Comparison of ENCODE assay signal across 16 cellular contexts in the genomic region with DNA sequence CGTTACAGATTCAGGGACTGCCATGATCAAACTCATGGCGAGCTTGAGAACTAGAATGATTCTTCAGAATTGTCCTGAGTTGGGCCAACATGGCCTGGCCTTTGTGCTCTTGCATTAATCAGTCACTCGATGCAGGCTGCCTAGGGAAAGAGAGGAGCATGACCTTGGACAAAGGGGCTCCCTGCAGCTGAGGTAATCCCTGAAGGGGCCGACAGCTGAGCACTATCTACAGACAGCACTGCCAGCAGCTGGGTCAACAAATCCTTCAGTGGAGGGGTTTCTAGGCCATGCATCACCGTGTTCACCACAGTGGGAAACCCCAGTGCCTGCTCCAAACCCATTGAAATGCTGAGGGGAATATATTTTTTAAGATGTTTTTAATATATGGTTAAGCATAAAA.
A peak's percentile ranks its signal among the peaks of the same experiment; 100 is the strongest.
DNase-seq lines count a peak whose midpoint lies in the region; FAIRE-seq and TF ChIP-seq lines count a peak whose summit lies in the region.
"Had no signal": no experiment of that assay in that cellular context is flagged by ENCODE, and none has a peak within 500 bp of the region (broad histone marks: within the 10 kb centered on the region; RNA-seq: fewer than 3 reads in every experiment).

No MANE protein-coding gene starts in this region.

- no peak overlapping the region for H3K4me3 ChIP-seq in OCI-LY7 (ENCODE audit: low read depth, low read length, poor library complexity, severe bottlenecking)
- H3K4me3 ChIP-seq: ascending aorta, skin epidermis had no signal

- TF ChIP-seq CTCF in nephron (IDR thresholded peaks at IDR 0.05; ENCODE audit: unreplicated experiment in 3 of 3) (no peak), OCI-LY7 (conservative IDR thresholded peaks at IDR 0.05; ENCODE audit: low read length) (no peak)

- peak; percentile 21 for FAIRE-seq in GM12892 (lab: Jason Lieb, UNC)

- peaks cover 7% of the 10 kb centered on the region for H3K4me1 ChIP-seq in OCI-LY7 (ENCODE audit: insufficient read depth, low read length, poor library complexity, severe bottlenecking)
- H3K4me1 ChIP-seq: ascending aorta had no signal

- no peaks in the 10 kb centered on the region for H3K79me2 ChIP-seq in OCI-LY7 (ENCODE audit: insufficient read depth, low read depth, low read length)

- peaks cover 43% of the 10 kb centered on the region for H3K4me1 Mint-ChIP-seq in nephron

- no peak overlapping the region for H3K4me3 Mint-ChIP-seq in nephron

- no peaks in the 10 kb centered on the region for H3K9me3 Mint-ChIP-seq in nephron

- H3K27ac Mint-ChIP-seq in nephron: peak overlapping the region in 2 of 3 experiments; percentile 37 to 49

- no peaks in the 10 kb centered on the region for H3K36me3 Mint-ChIP-seq in nephron (ENCODE audit: low read depth)

- POLR2A ChIA-PET in OCI-LY7 (lab: Charles Lee): no interaction called here

- no TSS peak for BruUV-seq in OCI-LY7 (replicated peaks; lab: Mats Ljungman, UMichigan)

- no peaks in the 10 kb centered on the region for H3K9me2 ChIP-seq in OCI-LY7 (ENCODE audit: insufficient read depth, low read length)

- DNase-seq in GM12892 (ENCODE audit: insufficient read length): no peak
- peak; percentile 24 for DNase-seq in NCI-H1105 treated with DMSO at 0.1 percent for 48 hours (lab: John Stamatoyannopoulos, UW)
- DNase-seq in SHP77 (lab: John Stamatoyannopoulos, UW): peak; percentile 87 to 94
- no peak for DNase-seq in NCI-H2227 treated with DMSO at 0.1 percent for 48 hours (lab: John Stamatoyannopoulos, UW)
- no peak for DNase-seq in KBM-7
- no peak for DNase-seq in OCI-LY7 (ENCODE audit: low spot score)
- DNase-seq: activated gamma-delta T cell, AML-193, foreskin fibroblast, left ventricle myocardium superior, NCI-H1436, Right ventricle myocardium superior, T-helper 2 cell had no signal

- in situ Hi-C loops in KBM-7 (cut with MboI; ENCODE audit: low pct_unique_long_range_greater_than_20kb, low sequenced_read_pairs): no loop called here

- H3K27me3 Mint-ChIP-seq in nephron (ENCODE audit: low read depth): no peaks in the 10 kb centered on the region

- intact Hi-C loops in OCI-LY7 (cut with micrococcal nuclease; ENCODE audit: unreplicated experiment): no loop called here

- no peak for TF ChIP-seq POLR2A in GM12892 (IDR thresholded peaks at IDR 0.05; ENCODE audit: low read depth, low read length)

- H3K36me3 ChIP-seq in OCI-LY7 (ENCODE audit: insufficient read depth, low read length): no peaks in the 10 kb centered on the region
- H3K36me3 ChIP-seq: ascending aorta had no signal

- H3K9me3 ChIP-seq in OCI-LY7 (ENCODE audit: low read length): no peaks in the 10 kb centered on the region
- H3K9me3 ChIP-seq: ascending aorta had no signal

- H2AFZ ChIP-seq in OCI-LY7 (ENCODE audit: low read length): no peak overlapping the region

- H4K20me1 ChIP-seq in OCI-LY7 (ENCODE audit: insufficient read depth, low read length): no peaks in the 10 kb centered on the region

- no peak overlapping the region for H3K4me2 ChIP-seq in OCI-LY7 (ENCODE audit: low read length)

- CTCF ChIA-PET in OCI-LY7 (lab: Charles Lee; ENCODE audit: unreplicated experiment): no interaction called here

- H3K27ac ChIP-seq in OCI-LY7 (ENCODE audit: low read depth, low read length, poor library complexity, severe bottlenecking): no peak overlapping the region
- H3K27ac ChIP-seq: ascending aorta, skin epidermis had no signal

Comparison
In these comparisons a context has a peak if more than half of its experiments do, and no peak if none do; other contexts are left out.
1. DNase-seq: peak in NCI-H1105 treated with DMSO at 0.1 percent for 48 hours (single experiment) and SHP77 (2 of 2); none in GM12892 (single experiment), NCI-H2227 treated with DMSO at 0.1 percent for 48 hours (single experiment), KBM-7 (single experiment) and OCI-LY7 (single experiment).